Comparison of ENCODE assay signal across 1 cellular context in genomic region chr16:17313085-17313611, GRCh38.
TF ChIP-seq lines count a peak whose summit lies in the region.

No MANE protein-coding gene starts in this region.

TF ChIP-seq in H1, 55 proteins besides CTCF, POLR2A, EP300 and RAD21 (continued from another document):
- TF ChIP-seq CHD7 (IDR thresholded peaks at IDR 0.05; ENCODE audit: insufficient replicate concordance, low read length): no peak
